In the genomic region with DNA sequence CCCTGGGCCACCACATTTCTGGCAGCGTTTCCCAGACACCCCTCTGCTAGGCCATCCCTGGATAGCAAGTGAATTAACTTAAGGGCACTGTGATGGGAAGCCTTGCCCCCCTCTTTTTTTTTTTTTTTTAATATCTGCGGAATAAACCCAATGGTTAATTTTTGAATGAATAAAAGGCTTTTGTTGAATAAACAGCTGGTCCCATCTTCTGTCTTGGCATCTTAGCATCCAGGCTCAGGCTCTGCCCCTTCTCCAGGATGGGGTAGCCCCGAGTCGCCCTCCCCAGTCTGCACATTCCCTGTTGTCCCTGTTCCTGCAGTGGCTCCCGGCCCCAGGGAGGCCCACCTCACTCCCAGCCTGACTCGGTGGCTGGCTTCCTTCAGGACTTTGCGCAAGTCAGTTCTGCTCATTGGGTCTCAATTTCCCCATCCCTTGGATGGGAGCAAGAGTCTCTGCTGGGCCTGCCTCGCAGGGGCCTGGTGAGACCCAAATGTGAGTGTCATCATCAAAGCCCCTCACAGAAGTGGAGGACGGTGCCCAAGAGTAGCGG, we compare ENCODE assay signal across 12 cellular contexts. TPM values are rescaled to one million over a fixed set of nuclear protein-coding genes. Genes with fewer than 3 reads are reported as not detected.
DNase-seq lines count a peak whose midpoint lies in the region; ATAC-seq and TF ChIP-seq lines count a peak whose summit lies in the region.
"Had no signal": no experiment of that assay in that cellular context is flagged by ENCODE, and none has a peak within 500 bp of the region (broad histone marks: within the 10 kb centered on the region; RNA-seq: fewer than 3 reads in every experiment).

No MANE protein-coding gene starts in this region.

- H2AFZ ChIP-seq in MM.1S (ENCODE audit: low read length): no peak overlapping the region

- H3K27me3 Mint-ChIP-seq in endodermal cell (ENCODE audit: insufficient read depth): no peaks in the 10 kb centered on the region

- peaks cover 0 to 8% (median 0%) of the 10 kb centered on the region in 11 experiments; a peak in 5 of 22 replicates for H4K20me1 ChIP-seq in BLaER1 treated with 17β-estradiol and CSF1 and Interleukin-3, amounts not matched to agents 10 nM and 100 nM
- H4K20me1 ChIP-seq in MM.1S (ENCODE audit: insufficient read depth, low read length): no peaks in the 10 kb centered on the region

- H3F3A ChIP-seq in MM.1S (ENCODE audit: insufficient read depth, low read length): 0 out of 2 replicates have a peak, but pooled peaks cover 4% of the 10 kb centered on the region

- H3K36me3 ChIP-seq in BLaER1 treated with 17β-estradiol and CSF1 and Interleukin-3, amounts not matched to agents 10 nM and 100 nM: peaks cover 15 to 42% (median 29%) of the 10 kb centered on the region in 11 experiments
- H3K36me3 ChIP-seq in MM.1S (replicated peaks; ENCODE audit: insufficient read depth, low read length) (no peaks in the 10 kb centered on the region), endodermal cell (ENCODE audit: control insufficient read depth, insufficient read depth, low read length) (peaks cover 7% of the 10 kb centered on the region), ovary (no peaks in the 10 kb centered on the region), tibial nerve (peaks cover 0 to 24% (median 0%) of the 10 kb centered on the region in 3 donors)

- no peak overlapping the region for H3K4me3 Mint-ChIP-seq in endodermal cell
- H3K4me3 Mint-ChIP-seq: neural crest cell had no signal

- H3K27ac Mint-ChIP-seq in endodermal cell: no peak overlapping the region

- no peaks in the 10 kb centered on the region for H3K9me3 Mint-ChIP-seq in endodermal cell
- H3K9me3 Mint-ChIP-seq: neural crest cell had no signal

- TF ChIP-seq CTCF in MM.1S (IDR thresholded peaks at IDR 0.05; ENCODE audit: low read length) (no peak), endodermal cell (conservative IDR thresholded peaks at IDR 0.05) (no peak), ovary (IDR thresholded peaks at IDR 0.05) (no peak), tibial nerve (IDR thresholded peaks at IDR 0.05) (no peak)

- DNase-seq in MM.1S: no peak
- DNase-seq in endodermal cell: peak; percentile 37
- DNase-seq in ovary: no peak
- no peak for DNase-seq in foreskin melanocyte
- no peak for DNase-seq in tibial nerve (ENCODE audit: low spot score in 2 of 2)
- no peak for DNase-seq in ureter (ENCODE audit: low spot score)
- DNase-seq: NCI-H187 treated with DMSO at 0.1 percent for 48 hours had no signal

- WGBS in endodermal cell (ENCODE audit: insufficient coverage in 1 of 2, insufficient read length in 1 of 2), 2 experiments: 80 to 89% methylated on average over 7 to 10 of the region's 10 CpGs
- WGBS in ovary, 3 donors: 39 to 57% (median 41%) methylated on average over 10 of the region's 10 CpGs
- 48 to 50% methylated on average over 10 of the region's 10 CpGs for WGBS in tibial nerve, 2 donors

- no peak overlapping the region for H3K4me3 ChIP-seq in BLaER1 treated with 17β-estradiol and CSF1 and Interleukin-3, amounts not matched to agents 10 nM and 100 nM
- no peak overlapping the region for H3K4me3 ChIP-seq in MM.1S (ENCODE audit: low read length)
- no peak overlapping the region for H3K4me3 ChIP-seq in endodermal cell (ENCODE audit: low read length)
- H3K4me3 ChIP-seq in ovary: no peak overlapping the region
- no peak overlapping the region for H3K4me3 ChIP-seq in tibial nerve

- TF ChIP-seq POLR2A in ovary (IDR thresholded peaks at IDR 0.05) (peak; percentile 0), tibial nerve (IDR thresholded peaks at IDR 0.05) (no peak)

- H3K9ac ChIP-seq in BLaER1 treated with 17β-estradiol and CSF1 and Interleukin-3, amounts not matched to agents 10 nM and 100 nM: peak overlapping the region in 3 of 11 experiments; percentile 2 to 35 (median 33); a peak in 3 of 22 replicates
- H3K9ac ChIP-seq in MM.1S (ENCODE audit: low read length) (no peak overlapping the region), endodermal cell (ENCODE audit: extremely low read depth, low read length, poor library complexity, severe bottlenecking) (no peak overlapping the region)

- no peaks in the 10 kb centered on the region for H3K9me3 ChIP-seq in BLaER1 treated with 17β-estradiol and CSF1 and Interleukin-3, amounts not matched to agents 10 nM and 100 nM (replicated peaks in 1 of 11)
- H3K9me3 ChIP-seq in MM.1S (replicated peaks; ENCODE audit: insufficient read depth, low read length) (no peaks in the 10 kb centered on the region), endodermal cell (ENCODE audit: control insufficient read depth, low read length) (no peaks in the 10 kb centered on the region), ovary (no peaks in the 10 kb centered on the region), tibial nerve (no peaks in the 10 kb centered on the region)
- H3K9me3 ChIP-seq: BE2C had no signal

- TF ChIP-seq EP300 in ovary (IDR thresholded peaks at IDR 0.05) (no peak), tibial nerve (IDR thresholded peaks at IDR 0.05) (no peak)

- peaks cover 35 to 74% (median 57%) of the 10 kb centered on the region in 10 experiments for H3K4me1 ChIP-seq in BLaER1 treated with 17β-estradiol and CSF1 and Interleukin-3, amounts not matched to agents 10 nM and 100 nM
- peaks cover 6% of the 10 kb centered on the region; the same call in 1 of the 2 replicates for H3K4me1 ChIP-seq in MM.1S (ENCODE audit: low read length)
- no peaks in the 10 kb centered on the region for H3K4me1 ChIP-seq in endodermal cell (ENCODE audit: control insufficient read depth, insufficient read depth, low read length)
- peaks cover 3% of the 10 kb centered on the region for H3K4me1 ChIP-seq in ovary (ENCODE audit: insufficient read depth)
- H3K4me1 ChIP-seq in tibial nerve: peaks cover 0 to 23% (median 0%) of the 10 kb centered on the region in 4 donors

- peaks cover 10% of the 10 kb centered on the region for H3K4me1 Mint-ChIP-seq in endodermal cell

- no peaks in the 10 kb centered on the region for H3K9me2 ChIP-seq in MM.1S (replicated peaks; ENCODE audit: insufficient read depth, low read length)

- H3K27ac ChIP-seq in BLaER1 treated with 17β-estradiol and CSF1 and Interleukin-3, amounts not matched to agents 10 nM and 100 nM: 0 out of 22 replicates have a peak overlapping the region, but pooled peaks of 2 of the 11 experiments have one; percentile 1 to 4
- H3K27ac ChIP-seq in MM.1S (ENCODE audit: low read length): no peak overlapping the region
- no peak overlapping the region for H3K27ac ChIP-seq in endodermal cell (ENCODE audit: low read depth, low read length)
- no peak overlapping the region for H3K27ac ChIP-seq in ovary
- H3K27ac ChIP-seq in tibial nerve: no peak overlapping the region

- intact Hi-C loops in ovary (cut with DNase I): loop anchor here (2.0 to 10.0 kb wide), 6 partner anchors 62 to 354 kb away; a partner anchor contains a TSS

- ATAC-seq in GM18907 (IDR thresholded peaks at IDR 0.05; ENCODE audit: unreplicated experiment): no peak
- ATAC-seq: stimulated activated naive CD8-positive, alpha-beta T cell treated with anti-CD3 and anti-CD28 coated beads, Interleukin-15, Interleukin-2, amounts not matched to agents 100 U/mL and 50 U/mL, for 24 hours had no signal

- H3K36me3 Mint-ChIP-seq in endodermal cell (ENCODE audit: low read depth): peaks cover 18% of the 10 kb centered on the region

- no peaks in the 10 kb centered on the region for H3K27me3 ChIP-seq in BLaER1 treated with 17β-estradiol and CSF1 and Interleukin-3, amounts not matched to agents 10 nM and 100 nM
- H3K27me3 ChIP-seq in MM.1S (replicated peaks; ENCODE audit: insufficient read depth, low read length) (peaks cover 58% of the 10 kb centered on the region), endodermal cell (ENCODE audit: control insufficient read depth, insufficient read depth, low read length, poor library complexity, severe bottlenecking) (no peaks in the 10 kb centered on the region), ovary (no peaks in the 10 kb centered on the region), tibial nerve (no peaks in the 10 kb centered on the region)
- H3K27me3 ChIP-seq: BE2C had no signal

- no peaks in the 10 kb centered on the region for H3K79me2 ChIP-seq in MM.1S (ENCODE audit: low read length)

- peak overlapping the region in 10 of 11 experiments; percentile 13 to 61 (median 36); a peak in 14 of 22 replicates for H3K4me2 ChIP-seq in BLaER1 treated with 17β-estradiol and CSF1 and Interleukin-3, amounts not matched to agents 10 nM and 100 nM
- peak overlapping the region; percentile 59; the same call in 1 of the 2 replicates for H3K4me2 ChIP-seq in MM.1S (ENCODE audit: low read depth, low read length)

RNA-seq across cellular contexts. Expression of a gene that starts 29.0 kb away (rescaled TPM):
- 1 to 10 TPM; 3.3 to 3.9 TPM for total RNA-seq in endodermal cell
- 0.57 TPM for polyA plus RNA-seq in endodermal cell (2013, experiment 1 of 2)
- 0.33 TPM for polyA plus RNA-seq in endodermal cell (2013, experiment 2 of 2)
- total RNA-seq in ovary: 1 to 10 TPM in 3 of 7 donors, under 1 TPM in 4; 0.12 to 4.2 (median 0.96) TPM
- polyA plus RNA-seq in ovary: 1 to 10 TPM in 1 of 2 donors, under 1 TPM in 1; 0.98 to 1.5 TPM
- 10 to 100 TPM in 2 of 4 donors, 1 to 10 TPM in 1, under 1 TPM in 1; 0.90 to 53.7 (median 20.3) TPM for total RNA-seq in tibial nerve
- 9.5 TPM for total RNA-seq in ureter
- total RNA-seq: neural crest cell had no signal
